In the genomic region with DNA sequence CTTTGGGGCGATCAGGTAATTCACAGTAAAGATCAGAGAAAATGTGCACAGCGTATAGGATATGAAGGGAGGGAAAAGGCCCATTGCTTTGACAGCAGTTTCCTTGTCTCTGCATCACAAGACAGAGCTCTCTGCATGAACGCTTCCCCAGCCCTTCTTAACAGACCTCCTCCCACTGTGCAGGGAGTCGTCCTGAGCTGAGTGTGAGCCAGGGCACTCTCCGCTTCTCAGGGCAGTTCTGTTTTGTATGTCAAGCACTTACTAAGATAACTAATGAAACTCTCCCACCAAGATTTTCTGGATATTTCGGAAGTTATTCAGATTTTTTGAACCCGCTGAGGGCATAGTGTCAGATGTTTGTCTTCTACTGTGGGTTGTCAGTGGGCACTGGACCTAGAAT, we compare ENCODE assay signal across 17 cellular contexts.
"Had no signal": no experiment of that assay in that cellular context is flagged by ENCODE, and none has a peak within 500 bp of the region (broad histone marks: within the 10 kb centered on the region; RNA-seq: fewer than 3 reads in every experiment).

No MANE protein-coding gene starts in this region.

- H3K4me1 Mint-ChIP-seq: activated CD4-positive, alpha-beta T cell treated with anti-CD3 and anti-CD28 coated beads for 36 hours had no signal

- H3K27ac ChIP-seq: body of pancreas, coronary artery, prostate gland, skin epidermis, transverse colon had no signal

- DNase-seq: activated CD4-positive, alpha-beta memory T cell treated with anti-CD3 and anti-CD28 coated beads for 36 hours; activated CD4-positive, alpha-beta T cell treated with anti-CD3 and anti-CD28 coated beads for 36 hours; activated naive CD4-positive, alpha-beta T cell; activated naive CD8-positive, alpha-beta T cell treated with anti-CD3 and anti-CD28 coated beads, Interleukin-2, amount 10 ng/mL, durations not matched to agents 7 days and 5 days; body of pancreas; central memory CD4-positive, alpha-beta T cell; foreskin melanocyte; mesendoderm; naive thymus-derived CD8-positive, alpha-beta T cell; right cardiac atrium; SW 1271; T-helper 2 cell; transverse colon had no signal

- ATAC-seq: activated CD4-positive, alpha-beta T cell treated with anti-CD3 and anti-CD28 coated beads for 36 hours; body of pancreas; naive thymus-derived CD8-positive, alpha-beta T cell; right cardiac atrium had no signal

- H3K4me1 ChIP-seq: body of pancreas, prostate gland, transverse colon had no signal

- H3K4me3 ChIP-seq: body of pancreas, coronary artery, prostate gland, skin epidermis, transverse colon had no signal

- H3K27me3 Mint-ChIP-seq: activated CD4-positive, alpha-beta memory T cell treated with anti-CD3 and anti-CD28 coated beads for 36 hours; activated CD4-positive, alpha-beta T cell treated with anti-CD3 and anti-CD28 coated beads for 36 hours; activated naive CD8-positive, alpha-beta T cell treated with anti-CD3 and anti-CD28 coated beads, Interleukin-2, amount 10 ng/mL, durations not matched to agents 7 days and 5 days; naive thymus-derived CD8-positive, alpha-beta T cell; stimulated activated naive CD8-positive, alpha-beta T cell treated with anti-CD3 and anti-CD28 coated beads, Interleukin-15, Interleukin-2, amounts not matched to agents 100 ng/mL and 50 ng/mL, for 24 hours had no signal

- H3K27ac Mint-ChIP-seq: activated CD4-positive, alpha-beta memory T cell treated with anti-CD3 and anti-CD28 coated beads for 36 hours; activated CD4-positive, alpha-beta T cell treated with anti-CD3 and anti-CD28 coated beads for 36 hours; activated naive CD8-positive, alpha-beta T cell treated with anti-CD3 and anti-CD28 coated beads, Interleukin-2, amount 10 ng/mL, durations not matched to agents 7 days and 5 days; naive thymus-derived CD8-positive, alpha-beta T cell; stimulated activated naive CD8-positive, alpha-beta T cell treated with anti-CD3 and anti-CD28 coated beads, Interleukin-15, Interleukin-2, amounts not matched to agents 100 ng/mL and 50 ng/mL, for 24 hours had no signal

- H3K9me3 ChIP-seq: body of pancreas, prostate gland, transverse colon had no signal

- H3K9me3 Mint-ChIP-seq: activated CD4-positive, alpha-beta memory T cell treated with anti-CD3 and anti-CD28 coated beads for 36 hours; naive thymus-derived CD8-positive, alpha-beta T cell; stimulated activated naive CD8-positive, alpha-beta T cell treated with anti-CD3 and anti-CD28 coated beads, Interleukin-15, Interleukin-2, amounts not matched to agents 100 ng/mL and 50 ng/mL, for 24 hours had no signal

- H3K36me3 Mint-ChIP-seq: activated CD4-positive, alpha-beta memory T cell treated with anti-CD3 and anti-CD28 coated beads for 36 hours had no signal

- H3K4me3 Mint-ChIP-seq: activated CD4-positive, alpha-beta memory T cell treated with anti-CD3 and anti-CD28 coated beads for 36 hours; activated CD4-positive, alpha-beta T cell treated with anti-CD3 and anti-CD28 coated beads for 36 hours; activated naive CD8-positive, alpha-beta T cell treated with anti-CD3 and anti-CD28 coated beads, Interleukin-2, amount 10 ng/mL, durations not matched to agents 7 days and 5 days; naive thymus-derived CD8-positive, alpha-beta T cell; stimulated activated naive CD8-positive, alpha-beta T cell treated with anti-CD3 and anti-CD28 coated beads, Interleukin-15, Interleukin-2, amounts not matched to agents 100 ng/mL and 50 ng/mL, for 24 hours had no signal

- H3K27me3 ChIP-seq: body of pancreas, transverse colon had no signal

- H3K36me3 ChIP-seq: prostate gland, transverse colon had no signal
